ENCODE assay signal across 19 cellular contexts in genomic region chr7:3321206-3321605, GRCh38. TPM values are rescaled to one million over a fixed set of nuclear protein-coding genes. Genes with fewer than 3 reads are reported as not detected.
DNase-seq lines count a peak whose midpoint lies in the region; ATAC-seq, FAIRE-seq and TF ChIP-seq lines count a peak whose summit lies in the region.
"Had no signal": no experiment of that assay in that cellular context is flagged by ENCODE, and none has a peak within 500 bp of the region (broad histone marks: within the 10 kb centered on the region; RNA-seq: fewer than 3 reads in every experiment).

No MANE protein-coding gene starts in this region.

- peak overlapping the region; percentile 74 for H3K27ac ChIP-seq in A673 (ENCODE audit: low read depth, low read length, poor library complexity, severe bottlenecking)
- H3K27ac ChIP-seq in SK-N-MC, result peak overlapping the region; percentile 95
- H3K27ac ChIP-seq in pancreas, result no peak overlapping the region
- H3K27ac ChIP-seq in stomach, result no peak overlapping the region
- H3K27ac ChIP-seq: BLaER1 treated with 17β-estradiol and CSF1 and Interleukin-3, amounts not matched to agents 10 nM and 100 nM had no signal

- CTCF ChIA-PET in A673 (lab: Charles Lee), result no interaction called here

- TF ChIP-seq CTCF in A673 (conservative IDR thresholded peaks at IDR 0.05; ENCODE audit: low read depth, low read length) (no peak), pancreas (IDR thresholded peaks at IDR 0.05) (no peak), stomach (IDR thresholded peaks at IDR 0.05) (no peak)

- no peak for TF ChIP-seq POLR2A in stomach (IDR thresholded peaks at IDR 0.05)

- H3K27me3 ChIP-seq in A673 (replicated peaks; ENCODE audit: insufficient read depth, low read depth, low read length, poor library complexity), result no peaks in the 10 kb centered on the region
- no peaks in the 10 kb centered on the region for H3K27me3 ChIP-seq in pancreas
- H3K27me3 ChIP-seq in stomach, result no peaks in the 10 kb centered on the region
- H3K27me3 ChIP-seq: BLaER1 treated with 17β-estradiol and CSF1 and Interleukin-3, amounts not matched to agents 10 nM and 100 nM had no signal

- no TSS peak for BruUV-seq in A673 (replicated peaks; lab: Mats Ljungman, UMichigan)

- H3K4me3 ChIP-seq in A673 (ENCODE audit: low read depth, low read length, poor library complexity, severe bottlenecking) (no peak overlapping the region), SK-N-MC (peak overlapping the region; percentile 66), pancreas (no peak overlapping the region), stomach (no peak overlapping the region)
- H3K4me3 ChIP-seq: BLaER1 treated with 17β-estradiol and CSF1 and Interleukin-3, amounts not matched to agents 10 nM and 100 nM; GM12878 had no signal

- WGBS in pancreas, 2 donors, result 54 to 55% methylated on average over 4 of the region's 4 CpGs
- 72 to 81% (median 76%) methylated on average over 4 of the region's 4 CpGs for WGBS in stomach, 5 donors

- POLR2A ChIA-PET in A673 (lab: Charles Lee; ENCODE audit: low non-redundant PET), result interaction anchor here (0.6 kb wide), 2 partner anchors 313 to 345 kb away, joined by 4 to 5 read pairs; no protein-coding TSS in a partner anchor

- no peaks in the 10 kb centered on the region for H3K36me3 ChIP-seq in A673 (ENCODE audit: insufficient read depth, low read length, poor library complexity, severe bottlenecking)
- H3K36me3 ChIP-seq in SK-N-MC (ENCODE audit: insufficient read depth, low read length), result peaks cover 18% of the 10 kb centered on the region
- no peaks in the 10 kb centered on the region for H3K36me3 ChIP-seq in pancreas
- no peaks in the 10 kb centered on the region for H3K36me3 ChIP-seq in stomach
- H3K36me3 ChIP-seq: BLaER1 treated with 17β-estradiol and CSF1 and Interleukin-3, amounts not matched to agents 10 nM and 100 nM had no signal

- peak in 3 of 4 donors; percentile 61 to 75 (median 70) for ATAC-seq in pancreas
- ATAC-seq in HG03457 (IDR thresholded peaks at IDR 0.05; ENCODE audit: unreplicated experiment), result no peak
- ATAC-seq: CD8-positive, alpha-beta T cell; GM12878 had no signal

- no peaks in the 10 kb centered on the region for H3K9me3 ChIP-seq in A673 (ENCODE audit: low read depth, low read length, poor library complexity, severe bottlenecking)
- H3K9me3 ChIP-seq in SK-N-MC (ENCODE audit: low read depth, low read length), result no peaks in the 10 kb centered on the region
- H3K9me3 ChIP-seq in pancreas, result no peaks in the 10 kb centered on the region
- H3K9me3 ChIP-seq in stomach, result no peaks in the 10 kb centered on the region

- peak overlapping the region; percentile 78 for H3K9ac ChIP-seq in SK-N-MC (ENCODE audit: insufficient read length)
- H3K9ac ChIP-seq: BLaER1 treated with 17β-estradiol and CSF1 and Interleukin-3, amounts not matched to agents 10 nM and 100 nM had no signal

- intact Hi-C loops in A673 (cut with micrococcal nuclease; ENCODE audit: unreplicated experiment) (no loop called here), pancreas (cut with DNase I) (no loop called here), stomach (cut with DNase I; ENCODE audit: low total_unique reads) (no loop called here)

- TF ChIP-seq EP300 in stomach (IDR thresholded peaks at IDR 0.05), result no peak

- DNase-seq in A673 (ENCODE audit: low spot score), result no peak
- no peak for DNase-seq in SK-N-MC (ENCODE audit: low read depth, low spot score)
- no peak for DNase-seq in pancreas
- no peak for DNase-seq in urothelium cell line (ENCODE audit: low spot score)
- no peak for DNase-seq in stomach
- DNase-seq in glomerular visceral epithelial cell (ENCODE audit: extremely low spot score), result no peak
- DNase-seq: 8988T; CD8-positive, alpha-beta T cell; DMS 273 treated with DMSO at 0.1 percent for 48 hours; DMS53; DND-41; EL; H9 had no signal

- FAIRE-seq in pancreas (lab: Jason Lieb, UNC) (no peak), urothelium cell line (lab: Jason Lieb, UNC) (peak; percentile 42)
- FAIRE-seq: GM12878, H1 had no signal

- H3K4me1 ChIP-seq in A673 (ENCODE audit: insufficient read depth, low read length, poor library complexity, severe bottlenecking) (peaks cover 69% of the 10 kb centered on the region), pancreas (peaks cover 0 to 5% (median 2%) of the 10 kb centered on the region in 3 donors), stomach (no peaks in the 10 kb centered on the region)
- H3K4me1 ChIP-seq: BLaER1 treated with 17β-estradiol and CSF1 and Interleukin-3, amounts not matched to agents 10 nM and 100 nM had no signal

RNA-seq across cellular contexts. Expression of gene SDK1, which starts 20.2 kb away (rescaled TPM):
- total RNA-seq in A673 (2021) (14.7 and 17.0 TPM in 2 replicates), pancreas (10 to 100 TPM; 15.0 to 30.8 (median 22.3) TPM), stomach (10 to 100 TPM in 3 of 5 donors, 1 to 10 TPM in 2; 5.8 to 11.2 (median 10.1) TPM)
- polyA plus RNA-seq in pancreas (10 to 100 TPM; 10.8 to 15.1 TPM), stomach (1 to 10 TPM; 1.6 to 1.9 (median 1.7) TPM)
- total RNA-seq: G401, HT-29 had no signal

Comparison
In these comparisons a context has a peak if more than half of its experiments do, and no peak if none do; other contexts are left out.
1. H3K27ac ChIP-seq: peak in A673 (single experiment) and SK-N-MC (single experiment); none in pancreas (0 of 4) and stomach (0 of 5).